Comparison of ENCODE assay signal across 17 cellular contexts in the genomic region with DNA sequence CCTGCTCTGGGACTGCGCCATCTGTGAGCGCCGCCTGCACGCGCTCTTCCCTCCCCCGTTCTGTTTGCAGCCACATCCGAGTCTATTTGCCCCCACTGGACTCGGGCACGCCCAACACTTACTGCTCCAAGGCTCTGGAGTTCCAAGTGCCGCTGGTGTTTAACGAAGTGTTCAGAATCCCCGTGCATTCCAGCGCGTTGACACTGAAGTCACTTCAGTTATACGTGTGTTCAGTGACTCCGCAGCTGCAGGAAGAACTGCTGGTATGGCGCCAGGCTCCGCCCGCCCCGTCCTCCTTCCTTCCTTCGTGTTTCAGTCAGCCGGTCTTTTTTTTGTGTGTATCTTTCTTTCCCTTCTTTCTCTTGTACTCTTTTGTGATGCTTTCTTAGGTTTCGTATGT. TPM values are rescaled to one million over a fixed set of nuclear protein-coding genes. Genes with fewer than 3 reads are reported as not detected.
DNase-seq lines count a peak whose midpoint lies in the region; ATAC-seq and TF ChIP-seq lines count a peak whose summit lies in the region.
"Had no signal": no experiment of that assay in that cellular context is flagged by ENCODE, and none has a peak within 500 bp of the region (broad histone marks: within the 10 kb centered on the region; RNA-seq: fewer than 3 reads in every experiment).

No MANE protein-coding gene starts in this region.

- no peak overlapping the region for H2BK5ac ChIP-seq in trophoblast cell (ENCODE audit: low read depth, low read length, poor library complexity)

- H3K79me1 ChIP-seq in trophoblast cell (ENCODE audit: low read length) = no peaks in the 10 kb centered on the region

- H2AK5ac ChIP-seq in trophoblast cell (ENCODE audit: low read length) = no peak overlapping the region

- peaks cover 4% of the 10 kb centered on the region; the same call in 1 of the 2 replicates for H3K9me3 ChIP-seq in BLaER1
- H3K9me3 ChIP-seq in lower lobe of right lung = no peaks in the 10 kb centered on the region
- H3K9me3 ChIP-seq in trophoblast cell (ENCODE audit: insufficient read depth, low read depth, low read length) = peaks cover 2% of the 10 kb centered on the region
- no peaks in the 10 kb centered on the region for H3K9me3 ChIP-seq in upper lobe of right lung
- no peaks in the 10 kb centered on the region for H3K9me3 ChIP-seq in left ventricle myocardium inferior (replicated peaks)

- peaks cover 66% of the 10 kb centered on the region for H3K4me1 ChIP-seq in BLaER1
- peaks cover 14% of the 10 kb centered on the region for H3K4me1 ChIP-seq in lower lobe of right lung
- no peaks in the 10 kb centered on the region for H3K4me1 ChIP-seq in trophoblast cell (ENCODE audit: control insufficient read depth in 1 of 2, insufficient read depth in 2 of 2, low read length in 2 of 2)
- peaks cover 3% of the 10 kb centered on the region for H3K4me1 ChIP-seq in upper lobe of right lung
- peaks cover 21% of the 10 kb centered on the region for H3K4me1 ChIP-seq in left ventricle myocardium inferior
- H3K4me1 ChIP-seq: A549 had no signal

- no peak overlapping the region for H3K23ac ChIP-seq in trophoblast cell (ENCODE audit: low read length)

- peak; percentile 76 to 80 for ATAC-seq in lower lobe of right lung
- ATAC-seq in upper lobe of right lung = peak; percentile 80
- no peak for ATAC-seq in T-cell (replicated peaks in 1 of 4)
- ATAC-seq: A549; CD8-positive, alpha-beta T cell; HepG2 had no signal

- H3K27me3 Mint-ChIP-seq in HFFc6 (ENCODE audit: insufficient read depth) = no peaks in the 10 kb centered on the region; the same call in 1 of the 2 replicates
- H3K27me3 Mint-ChIP-seq in T-cell = no peaks in the 10 kb centered on the region

- H3K27ac Mint-ChIP-seq in HFFc6 (no peak overlapping the region), T-cell (no peak overlapping the region)
- H3K27ac Mint-ChIP-seq: CD8-positive, alpha-beta T cell had no signal

- no peak overlapping the region for H2BK120ac ChIP-seq in trophoblast cell (ENCODE audit: insufficient read depth, low read length, poor library complexity)

- peaks cover 17% of the 10 kb centered on the region; the same call in 1 of the 2 replicates for H4K20me1 ChIP-seq in BLaER1

- no peak overlapping the region for H4K12ac ChIP-seq in trophoblast cell (ENCODE audit: low read depth, low read length)

- H3K9ac ChIP-seq in BLaER1 = no peak overlapping the region
- H3K9ac ChIP-seq in trophoblast cell (ENCODE audit: low read length) = no peak overlapping the region

- H3K27me3 ChIP-seq in BLaER1 (peaks cover 7% of the 10 kb centered on the region), lower lobe of right lung (ENCODE audit: low read depth) (no peaks in the 10 kb centered on the region), trophoblast cell (ENCODE audit: insufficient read depth, low read length) (no peaks in the 10 kb centered on the region), upper lobe of right lung (no peaks in the 10 kb centered on the region), left ventricle myocardium inferior (ENCODE audit: low read depth) (no peaks in the 10 kb centered on the region)

- intact Hi-C loops in lower lobe of right lung (cut with DNase I) = no loop called here
- intact Hi-C loops in upper lobe of right lung (cut with DNase I) = no loop called here
- intact Hi-C loops in left ventricle myocardium inferior (cut with micrococcal nuclease) = no loop called here

- DNase-seq in lower lobe of right lung = peak; percentile 49
- peak; percentile 59 to 68 for DNase-seq in trophoblast cell
- DNase-seq in upper lobe of right lung = no peak
- DNase-seq in HFFc6 = no peak
- no peak for DNase-seq in left ventricle myocardium inferior
- DNase-seq in T-cell = no peak
- DNase-seq: AML-193; Calu3; CD8-positive, alpha-beta T cell; DMS79 treated with DMSO at 0.1 percent for 48 hours; GF-D8; H9 had no signal

- no peak overlapping the region for H3K18ac ChIP-seq in trophoblast cell (ENCODE audit: low read length)

- CTCF ChIA-PET in T-cell (lab: Charles Lee) = no interaction called here

- no peak overlapping the region for H3K14ac ChIP-seq in trophoblast cell (ENCODE audit: low read length)

- WGBS in trophoblast cell (ENCODE audit: extremely low coverage, insufficient coverage, insufficient read length) = no CpG with 5 or more reads among the region's 23 CpGs

- no peak overlapping the region for H4K91ac ChIP-seq in trophoblast cell (ENCODE audit: low read depth, low read length)

- H3K4me3 Mint-ChIP-seq in HFFc6 (no peak overlapping the region), T-cell (no peak overlapping the region)
- H3K4me3 Mint-ChIP-seq: CD8-positive, alpha-beta T cell; H9; IgD-negative memory B cell had no signal

- peak overlapping the region; percentile 37; the same call in 1 of the 2 replicates for H3K4me3 ChIP-seq in BLaER1
- no peak overlapping the region for H3K4me3 ChIP-seq in lower lobe of right lung
- H3K4me3 ChIP-seq in trophoblast cell (ENCODE audit: low read depth, low read length) = no peak overlapping the region
- no peak overlapping the region for H3K4me3 ChIP-seq in upper lobe of right lung
- H3K4me3 ChIP-seq in left ventricle myocardium inferior = no peak overlapping the region
- H3K4me3 ChIP-seq: A549 had no signal

- 0 out of 2 replicates have a peak, but pooled peaks cover 7% of the 10 kb centered on the region for H3K9me3 Mint-ChIP-seq in HFFc6
- H3K9me3 Mint-ChIP-seq in T-cell = no peaks in the 10 kb centered on the region
- H3K9me3 Mint-ChIP-seq: CD8-positive, alpha-beta T cell; IgD-negative memory B cell had no signal

- peaks cover 27% of the 10 kb centered on the region for H3K36me3 Mint-ChIP-seq in HFFc6 (ENCODE audit: low read depth)
- peaks cover 21% of the 10 kb centered on the region for H3K36me3 Mint-ChIP-seq in T-cell

- H3K27ac ChIP-seq in BLaER1 = no peak overlapping the region; the same call in 1 of the 2 replicates
- no peak overlapping the region for H3K27ac ChIP-seq in lower lobe of right lung
- H3K27ac ChIP-seq in trophoblast cell (ENCODE audit: low read depth, low read length) = no peak overlapping the region
- no peak overlapping the region for H3K27ac ChIP-seq in upper lobe of right lung
- no peak overlapping the region for H3K27ac ChIP-seq in left ventricle myocardium inferior (replicated peaks)
- H3K27ac ChIP-seq: 22Rv1, A549 had no signal

- TF ChIP-seq CTCF in lower lobe of right lung (IDR thresholded peaks at IDR 0.05) (no peak), upper lobe of right lung (IDR thresholded peaks at IDR 0.05) (no peak), HFFc6 (IDR thresholded peaks at IDR 0.05) (no peak), left ventricle myocardium inferior (IDR thresholded peaks at IDR 0.05; ENCODE audit: borderline replicate concordance) (no peak)

- no peaks in the 10 kb centered on the region for H3K4me1 Mint-ChIP-seq in HFFc6 (ENCODE audit: low read depth)
- H3K4me1 Mint-ChIP-seq in T-cell = peaks cover 6 to 20% (median 12%) of the 10 kb centered on the region in 3 donors

- H3K4ac ChIP-seq in trophoblast cell (ENCODE audit: low read depth, low read length) = no peak overlapping the region

- H3K36me3 ChIP-seq in BLaER1 (peaks cover 60% of the 10 kb centered on the region), lower lobe of right lung (peaks cover 53% of the 10 kb centered on the region), trophoblast cell (ENCODE audit: control insufficient read depth in 1 of 2, insufficient read depth in 2 of 2, low read length in 2 of 2) (peaks cover 58 to 64% of the 10 kb centered on the region in 2 experiments), upper lobe of right lung (peaks cover 33% of the 10 kb centered on the region), left ventricle myocardium inferior (peaks cover 24% of the 10 kb centered on the region)

- H3K4me2 ChIP-seq in BLaER1 = peak overlapping the region; percentile 85
- H3K4me2 ChIP-seq in trophoblast cell (ENCODE audit: low read length) = no peak overlapping the region
- H3K4me2 ChIP-seq: A549 had no signal

- H2BK12ac ChIP-seq in trophoblast cell (ENCODE audit: low read length) = no peak overlapping the region

- H3K79me2 ChIP-seq in trophoblast cell (ENCODE audit: control insufficient read depth, insufficient read depth, low read length, poor library complexity) = no peaks in the 10 kb centered on the region

- no peak overlapping the region for H4K8ac ChIP-seq in trophoblast cell (ENCODE audit: low read depth, low read length)

- POLR2A ChIA-PET in T-cell (lab: Charles Lee) = no interaction called here

- H2AFZ ChIP-seq in trophoblast cell (ENCODE audit: insufficient read depth, low read length, poor library complexity) = no peak overlapping the region

RNA-seq across cellular contexts. Expression of a gene that starts 30.7 kb away (rescaled TPM):
- 13.8 TPM for total RNA-seq in lower lobe of right lung
- polyA plus RNA-seq in trophoblast cell (2013) = 1.4 TPM in 2 replicates
- 9.8 TPM for total RNA-seq in upper lobe of right lung
- total RNA-seq in HFFc6 (2021; fragmentation: NEBNext Ultra II Directional; extraction: Animal tissue kit (Norgen Biotek cat#: 25700)) = under 1 TPM in 2 of 6 experiments, not detected in 4; 0.14 to 0.17 TPM
- 36.1 TPM for total RNA-seq in left ventricle myocardium inferior
- under 1 TPM; 0.23 to 0.43 (median 0.25) TPM for total RNA-seq in T-cell

Comparison
In these comparisons a context has a peak if more than half of its experiments do, and no peak if none do; other contexts are left out.
1. ATAC-seq: peak in lower lobe of right lung (2 of 2) and upper lobe of right lung (single experiment); none in T-cell (0 of 4).
2. DNase-seq: peak in lower lobe of right lung (single experiment) and trophoblast cell (2 of 2); none in upper lobe of right lung (single experiment), HFFc6 (single experiment), left ventricle myocardium inferior (single experiment) and T-cell (0 of 34).